Comparison of ENCODE assay signal across 13 cellular contexts in genomic region chr6:41450581-41450980, GRCh38.
"Had no signal": no experiment of that assay in that cellular context is flagged by ENCODE, and none has a peak within 500 bp of the region (broad histone marks: within the 10 kb centered on the region; RNA-seq: fewer than 3 reads in every experiment).

No MANE protein-coding gene starts in this region.

- H3K36me3 ChIP-seq: adrenal gland, brain microvascular endothelial cell, lower lobe of right lung, thyroid gland had no signal

- H3K27ac ChIP-seq: brain microvascular endothelial cell, lower lobe of right lung, skin epidermis, thyroid gland had no signal

- H3K4me3 ChIP-seq: adrenal gland, dorsolateral prefrontal cortex, lower lobe of right lung, skin epidermis, thyroid gland had no signal

- H3K9me3 ChIP-seq: adrenal gland, lower lobe of right lung, thyroid gland had no signal

- DNase-seq: activated B cell treated with CpG ODN at 0.5 μM for 24 hours; activated CD4-positive, alpha-beta T cell treated with anti-CD3 and anti-CD28 coated beads, Interleukin-2, amount 10 ng/mL, durations not matched to agents 24 days and 14 days; activated CD8-positive, alpha-beta memory T cell treated with anti-CD3 and anti-CD28 coated beads for 24 hours; activated naive CD4-positive, alpha-beta T cell treated with anti-CD3 and anti-CD28 coated beads, Interleukin-2, amount 10 ng/mL, durations not matched to agents 7 days and 5 days; adrenal gland; brain microvascular endothelial cell; dorsolateral prefrontal cortex; kidney glomerular epithelial cell; lower lobe of right lung; midbrain; natural killer cell; thyroid gland had no signal

- H3K27me3 ChIP-seq: adrenal gland, thyroid gland had no signal

- ATAC-seq: natural killer cell had no signal
